ENCODE assay signal across 15 cellular contexts in the genomic region with DNA sequence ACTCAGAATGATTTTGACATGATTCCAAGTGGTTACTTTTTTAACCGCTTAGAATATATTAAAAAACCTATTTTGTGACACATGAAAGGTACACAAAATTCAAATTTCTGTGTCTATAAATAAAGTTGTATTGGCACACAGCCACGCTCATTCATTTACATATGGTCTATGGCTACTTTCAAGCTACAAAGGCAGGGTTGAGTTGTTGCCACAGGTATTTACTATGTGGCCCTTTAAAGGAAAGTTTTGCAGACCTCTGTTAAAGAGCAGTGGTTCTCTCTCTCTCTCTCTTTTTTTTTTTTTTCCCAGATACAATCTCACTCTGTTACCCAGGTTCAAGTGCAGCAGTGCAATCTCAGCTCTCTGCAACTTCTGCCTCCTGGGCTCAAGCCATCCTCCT. TPM values are rescaled to one million over a fixed set of nuclear protein-coding genes. Genes with fewer than 3 reads are reported as not detected.
DNase-seq lines count a peak whose midpoint lies in the region; ATAC-seq, FAIRE-seq and TF ChIP-seq lines count a peak whose summit lies in the region.
"Had no signal": no experiment of that assay in that cellular context is flagged by ENCODE, and none has a peak within 500 bp of the region (broad histone marks: within the 10 kb centered on the region; RNA-seq: fewer than 3 reads in every experiment).

No MANE protein-coding gene starts in this region.

- no peak for TF ChIP-seq POLR2A in H54 (IDR thresholded peaks at IDR 0.05; ENCODE audit: low read depth, low read length)

- H3K9me2 ChIP-seq in GM23338 (ENCODE audit: insufficient read depth): no peaks in the 10 kb centered on the region

- FAIRE-seq in HTR-8/SVneo (lab: Jason Lieb, UNC) (no peak), H54 (lab: Jason Lieb, UNC) (no peak)

- 0 out of 2 replicates have a peak, but pooled peaks cover 6% of the 10 kb centered on the region for H3K4me1 ChIP-seq in GM23338 (ENCODE audit: insufficient read depth)

- no peaks in the 10 kb centered on the region for H3K36me3 ChIP-seq in GM23338 (ENCODE audit: insufficient read depth)

- H3K27me3 ChIP-seq in GM23338 (ENCODE audit: insufficient read depth): no peaks in the 10 kb centered on the region

- peaks cover 9% of the 10 kb centered on the region; the same call in 1 of the 2 replicates for H3K79me2 ChIP-seq in GM23338 (replicated peaks; ENCODE audit: insufficient read depth)

- H3K27ac Mint-ChIP-seq in GM23338 (no peak overlapping the region; the same call in 1 of the 2 replicates), nephron progenitor cell (peak overlapping the region; percentile 69)

- H3K27me3 Mint-ChIP-seq in GM23338 (ENCODE audit: insufficient read depth, low read depth, poor library complexity) (peaks cover 5% of the 10 kb centered on the region), nephron progenitor cell (ENCODE audit: low read depth, poor library complexity) (no peaks in the 10 kb centered on the region)

- H4K20me1 ChIP-seq in GM23338 (replicated peaks; ENCODE audit: insufficient read depth): no peaks in the 10 kb centered on the region

- H3K4me1 Mint-ChIP-seq in GM23338 (peaks cover 29% of the 10 kb centered on the region), nephron progenitor cell (peaks cover 24% of the 10 kb centered on the region)

- H3K4me3 Mint-ChIP-seq in GM23338: no peak overlapping the region
- H3K4me3 Mint-ChIP-seq in nephron progenitor cell: no peak overlapping the region

- no peak overlapping the region for H2AFZ ChIP-seq in GM23338
- H2AFZ ChIP-seq: PC-9 had no signal

- H3K4me2 ChIP-seq in GM23338: 0 out of 2 replicates have a peak overlapping the region, but pooled peaks have one; percentile 20
- H3K4me2 ChIP-seq: PC-9 had no signal

- no peak for DNase-seq in GM23338 (ENCODE audit: low spot score)
- DNase-seq in astrocyte of the hippocampus (ENCODE audit: low read depth, low spot score): peak; percentile 43
- DNase-seq in nephron progenitor cell: no peak
- DNase-seq in HTR-8/SVneo (ENCODE audit: insufficient read length, low spot score): no peak
- no peak for DNase-seq in NCI-H1048 (lab: John Stamatoyannopoulos, UW)
- DNase-seq in H54 (ENCODE audit: insufficient read length, low spot score): no peak
- DNase-seq: NCI-H1417 treated with DMSO at 0.1 percent for 48 hours, NCI-H1930, NCI-H2171 treated with DMSO at 0.1 percent for 48 hours, NCI-H446 treated with DMSO at 0.1 percent for 48 hours, PC-9, SW 1271 had no signal

- TF ChIP-seq CTCF in GM23338 (conservative IDR thresholded peaks at IDR 0.05; ENCODE audit: low read depth in 2 of 2) (no peak), nephron progenitor cell (IDR thresholded peaks at IDR 0.05) (no peak)

- no peak for ATAC-seq in GM23338
- ATAC-seq in GM19467 (IDR thresholded peaks at IDR 0.05; ENCODE audit: unreplicated experiment): no peak
- ATAC-seq: HCT116 had no signal

- H3K9me3 Mint-ChIP-seq in GM23338 (no peaks in the 10 kb centered on the region), nephron progenitor cell (peaks cover 21% of the 10 kb centered on the region)

- no peaks in the 10 kb centered on the region for H3F3A ChIP-seq in GM23338 (replicated peaks; ENCODE audit: low read depth)

- no peak overlapping the region for H3K27ac ChIP-seq in GM23338 (ENCODE audit: low read depth)
- H3K27ac ChIP-seq: HL-60, PC-9 had no signal

- H3K36me3 Mint-ChIP-seq in GM23338 (ENCODE audit: low read depth): peaks cover 10% of the 10 kb centered on the region; the same call in 2 of the 3 replicates
- H3K36me3 Mint-ChIP-seq in nephron progenitor cell (ENCODE audit: low read depth): peaks cover 9% of the 10 kb centered on the region

- H3K4me3 ChIP-seq in GM23338: no peak overlapping the region
- H3K4me3 ChIP-seq: PC-9 had no signal

TF ChIP-seq in GM23338, 12 proteins besides CTCF, POLR2A, EP300 and RAD21 (continues in another document):
- TF ChIP-seq, protein P1, sequence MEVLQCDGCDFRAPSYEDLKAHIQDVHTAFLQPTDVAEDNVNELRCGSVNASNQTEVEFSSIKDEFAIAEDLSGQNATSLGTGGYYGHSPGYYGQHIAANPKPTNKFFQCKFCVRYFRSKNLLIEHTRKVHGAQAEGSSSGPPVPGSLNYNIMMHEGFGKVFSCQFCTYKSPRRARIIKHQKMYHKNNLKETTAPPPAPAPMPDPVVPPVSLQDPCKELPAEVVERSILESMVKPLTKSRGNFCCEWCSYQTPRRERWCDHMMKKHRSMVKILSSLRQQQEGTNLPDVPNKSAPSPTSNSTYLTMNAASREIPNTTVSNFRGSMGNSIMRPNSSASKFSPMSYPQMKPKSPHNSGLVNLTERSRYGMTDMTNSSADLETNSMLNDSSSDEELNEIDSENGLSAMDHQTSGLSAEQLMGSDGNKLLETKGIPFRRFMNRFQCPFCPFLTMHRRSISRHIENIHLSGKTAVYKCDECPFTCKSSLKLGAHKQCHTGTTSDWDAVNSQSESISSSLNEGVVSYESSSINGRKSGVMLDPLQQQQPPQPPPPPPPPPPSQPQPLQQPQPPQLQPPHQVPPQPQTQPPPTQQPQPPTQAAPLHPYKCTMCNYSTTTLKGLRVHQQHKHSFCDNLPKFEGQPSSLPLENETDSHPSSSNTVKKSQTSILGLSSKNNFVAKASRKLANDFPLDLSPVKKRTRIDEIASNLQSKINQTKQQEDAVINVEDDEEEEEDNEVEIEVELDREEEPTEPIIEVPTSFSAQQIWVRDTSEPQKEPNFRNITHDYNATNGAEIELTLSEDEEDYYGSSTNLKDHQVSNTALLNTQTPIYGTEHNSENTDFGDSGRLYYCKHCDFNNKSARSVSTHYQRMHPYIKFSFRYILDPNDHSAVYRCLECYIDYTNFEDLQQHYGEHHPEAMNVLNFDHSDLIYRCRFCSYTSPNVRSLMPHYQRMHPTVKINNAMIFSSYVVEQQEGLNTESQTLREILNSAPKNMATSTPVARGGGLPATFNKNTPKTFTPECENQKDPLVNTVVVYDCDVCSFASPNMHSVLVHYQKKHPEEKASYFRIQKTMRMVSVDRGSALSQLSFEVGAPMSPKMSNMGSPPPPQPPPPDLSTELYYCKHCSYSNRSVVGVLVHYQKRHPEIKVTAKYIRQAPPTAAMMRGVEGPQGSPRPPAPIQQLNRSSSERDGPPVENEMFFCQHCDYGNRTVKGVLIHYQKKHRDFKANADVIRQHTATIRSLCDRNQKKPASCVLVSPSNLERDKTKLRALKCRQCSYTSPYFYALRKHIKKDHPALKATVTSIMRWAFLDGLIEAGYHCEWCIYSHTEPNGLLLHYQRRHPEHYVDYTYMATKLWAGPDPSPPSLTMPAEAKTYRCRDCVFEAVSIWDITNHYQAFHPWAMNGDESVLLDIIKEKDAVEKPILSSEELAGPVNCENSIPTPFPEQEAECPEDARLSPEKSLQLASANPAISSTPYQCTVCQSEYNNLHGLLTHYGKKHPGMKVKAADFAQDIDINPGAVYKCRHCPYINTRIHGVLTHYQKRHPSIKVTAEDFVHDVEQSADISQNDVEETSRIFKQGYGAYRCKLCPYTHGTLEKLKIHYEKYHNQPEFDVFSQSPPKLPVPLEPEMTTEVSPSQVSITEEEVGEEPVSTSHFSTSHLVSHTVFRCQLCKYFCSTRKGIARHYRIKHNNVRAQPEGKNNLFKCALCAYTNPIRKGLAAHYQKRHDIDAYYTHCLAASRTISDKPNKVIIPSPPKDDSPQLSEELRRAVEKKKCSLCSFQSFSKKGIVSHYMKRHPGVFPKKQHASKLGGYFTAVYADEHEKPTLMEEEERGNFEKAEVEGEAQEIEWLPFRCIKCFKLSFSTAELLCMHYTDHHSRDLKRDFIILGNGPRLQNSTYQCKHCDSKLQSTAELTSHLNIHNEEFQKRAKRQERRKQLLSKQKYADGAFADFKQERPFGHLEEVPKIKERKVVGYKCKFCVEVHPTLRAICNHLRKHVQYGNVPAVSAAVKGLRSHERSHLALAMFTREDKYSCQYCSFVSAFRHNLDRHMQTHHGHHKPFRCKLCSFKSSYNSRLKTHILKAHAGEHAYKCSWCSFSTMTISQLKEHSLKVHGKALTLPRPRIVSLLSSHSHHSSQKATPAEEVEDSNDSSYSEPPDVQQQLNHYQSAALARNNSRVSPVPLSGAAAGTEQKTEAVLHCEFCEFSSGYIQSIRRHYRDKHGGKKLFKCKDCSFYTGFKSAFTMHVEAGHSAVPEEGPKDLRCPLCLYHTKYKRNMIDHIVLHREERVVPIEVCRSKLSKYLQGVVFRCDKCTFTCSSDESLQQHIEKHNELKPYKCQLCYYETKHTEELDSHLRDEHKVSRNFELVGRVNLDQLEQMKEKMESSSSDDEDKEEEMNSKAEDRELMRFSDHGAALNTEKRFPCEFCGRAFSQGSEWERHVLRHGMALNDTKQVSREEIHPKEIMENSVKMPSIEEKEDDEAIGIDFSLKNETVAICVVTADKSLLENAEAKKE (CRISPR knock-in tag; IDR thresholded peaks at IDR 0.05): no peak
- TF ChIP-seq STAT1 (IDR thresholded peaks at IDR 0.05; ENCODE audit: unreplicated experiment): no peak
- TF ChIP-seq, protein P2, sequence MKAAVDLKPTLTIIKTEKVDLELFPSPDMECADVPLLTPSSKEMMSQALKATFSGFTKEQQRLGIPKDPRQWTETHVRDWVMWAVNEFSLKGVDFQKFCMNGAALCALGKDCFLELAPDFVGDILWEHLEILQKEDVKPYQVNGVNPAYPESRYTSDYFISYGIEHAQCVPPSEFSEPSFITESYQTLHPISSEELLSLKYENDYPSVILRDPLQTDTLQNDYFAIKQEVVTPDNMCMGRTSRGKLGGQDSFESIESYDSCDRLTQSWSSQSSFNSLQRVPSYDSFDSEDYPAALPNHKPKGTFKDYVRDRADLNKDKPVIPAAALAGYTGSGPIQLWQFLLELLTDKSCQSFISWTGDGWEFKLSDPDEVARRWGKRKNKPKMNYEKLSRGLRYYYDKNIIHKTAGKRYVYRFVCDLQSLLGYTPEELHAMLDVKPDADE (IDR thresholded peaks at IDR 0.05): no peak
- TF ChIP-seq POLR2AphosphoS5 (IDR thresholded peaks at IDR 0.05; ENCODE audit: low read depth): no peak
- TF ChIP-seq JUNB (IDR thresholded peaks at IDR 0.05; ENCODE audit: unreplicated experiment): no peak
- no peak for TF ChIP-seq ZNF114 (CRISPR knock-in tag; IDR thresholded peaks at IDR 0.05)
- TF ChIP-seq CREB1 (CRISPR knock-in tag; IDR thresholded peaks at IDR 0.05; ENCODE audit: low read depth): no peak
- TF ChIP-seq EZH2phosphoT487 (IDR thresholded peaks at IDR 0.05; ENCODE audit: unreplicated experiment): no peak
- TF ChIP-seq NANOG (IDR thresholded peaks at IDR 0.05; ENCODE audit: borderline replicate concordance): no peak
- TF ChIP-seq ZNF331 (CRISPR knock-in tag; IDR thresholded peaks at IDR 0.05; ENCODE audit: low read depth): no peak
- no peak for TF ChIP-seq EZH2 (IDR thresholded peaks at IDR 0.05; ENCODE audit: low read depth, unreplicated experiment)

RNA-seq across cellular contexts. Expression of a gene that starts 23.0 kb away (rescaled TPM):
- 92.2 and 95.4 TPM in 2 replicates for total RNA-seq in GM23338 (2014; rRNA removed; shearing (Covaris generic))
- 76.4 and 82.6 TPM in 2 replicates for polyA plus RNA-seq in GM23338 (2016; fragmentation: Nextera tagmentation; extraction: Ambion mirVana)
- total RNA-seq: PC-9 had no signal

RNA-seq across cellular contexts. Expression of a gene that starts 59.3 kb away (rescaled TPM):
- 21.2 and 25.4 TPM in 2 replicates for total RNA-seq in GM23338 (2014; rRNA removed; shearing (Covaris generic))
- 34.1 and 55.0 TPM in 2 replicates for polyA plus RNA-seq in GM23338 (2016; fragmentation: Nextera tagmentation; extraction: Ambion mirVana)

RNA-seq across cellular contexts. Expression of a gene that starts 59.5 kb away (rescaled TPM):
- total RNA-seq in GM23338 (2014; rRNA removed; shearing (Covaris generic)): 12.9 and 14.6 TPM in 2 replicates
- polyA plus RNA-seq in GM23338 (2016; fragmentation: Nextera tagmentation; extraction: Ambion mirVana): 11.7 and 12.2 TPM in 2 replicates
